In genomic region chr22:39559456-39560105, GRCh38 we compare ENCODE assay signal across 1 cellular context.
TF ChIP-seq lines count a peak whose summit lies in the region.

No MANE protein-coding gene starts in this region.

TF ChIP-seq in K562, 482 proteins besides CTCF, POLR2A, EP300 and RAD21:
- no peak for TF ChIP-seq ZSCAN32 (CRISPR knock-in tag; IDR thresholded peaks at IDR 0.05)
- no peak for TF ChIP-seq CBX8 (IDR thresholded peaks at IDR 0.05; ENCODE audit: borderline replicate concordance, extremely low read depth, low read depth, low read length, poor library complexity, severe bottlenecking)
- TF ChIP-seq VEZF1 (CRISPR knock-in tag; IDR thresholded peaks at IDR 0.05): peak; percentile 24; the same call in 1 of the 2 replicates
- peak; percentile 89 for TF ChIP-seq CTCFL (IDR thresholded peaks at IDR 0.05; ENCODE audit: borderline replicate concordance, insufficient read depth, low read depth, low read length, poor library complexity, severe bottlenecking)
- TF ChIP-seq ESRRA (IDR thresholded peaks at IDR 0.05; ENCODE audit: borderline replicate concordance, low read depth): peak; percentile 97
- TF ChIP-seq ZBTB7A (IDR thresholded peaks at IDR 0.05; ENCODE audit: borderline replicate concordance, control insufficient read depth, low read depth, low read length): peak; percentile 55; the same call in 1 of the 2 replicates
- TF ChIP-seq MAZ (CRISPR knock-in tag; conservative IDR thresholded peaks at IDR 0.05 in 1 of 2, IDR thresholded peaks at IDR 0.05 in 1 of 2): 0 out of 4 replicates have a peak, but pooled peaks of 1 of the 2 experiments have one; percentile 19
- 0 out of 2 replicates have a peak, but pooled peaks have one; percentile 20 for TF ChIP-seq CTBP1 (IDR thresholded peaks at IDR 0.05; ENCODE audit: borderline replicate concordance)
- no peak for TF ChIP-seq FOXJ3 (CRISPR knock-in tag; IDR thresholded peaks at IDR 0.05)
- no peak for TF ChIP-seq NFIX (CRISPR knock-in tag; IDR thresholded peaks at IDR 0.05; ENCODE audit: low read depth)
- peak; percentile 49 for TF ChIP-seq SMC3 (conservative IDR thresholded peaks at IDR 0.05; ENCODE audit: insufficient read depth, low read depth, low read length)
